ENCODE assay signal across 1 cellular context in the genomic region with DNA sequence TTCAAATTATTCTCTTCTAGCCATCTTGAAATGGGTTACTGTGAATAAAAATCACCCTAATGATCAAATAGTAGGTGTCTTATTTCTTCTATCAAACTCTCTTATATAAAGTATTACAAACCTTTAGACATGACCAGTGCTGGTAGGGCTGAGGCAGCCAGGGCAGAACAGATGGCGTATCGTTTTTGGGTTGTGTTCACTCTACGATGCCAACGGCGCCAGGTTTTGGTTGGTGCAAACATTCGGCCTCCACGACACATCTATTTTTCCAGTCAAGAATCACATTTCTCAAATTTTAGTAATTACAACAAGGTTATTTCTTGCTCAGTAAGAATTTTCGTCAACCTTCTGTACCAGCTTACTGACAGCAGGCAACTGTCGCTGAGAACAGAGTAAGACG.
TF ChIP-seq lines count a peak whose summit lies in the region.

No MANE protein-coding gene starts in this region.

TF ChIP-seq in SK-N-SH, 30 proteins besides CTCF, POLR2A, EP300 and RAD21 (continued from another document):
- TF ChIP-seq, protein P1, sequence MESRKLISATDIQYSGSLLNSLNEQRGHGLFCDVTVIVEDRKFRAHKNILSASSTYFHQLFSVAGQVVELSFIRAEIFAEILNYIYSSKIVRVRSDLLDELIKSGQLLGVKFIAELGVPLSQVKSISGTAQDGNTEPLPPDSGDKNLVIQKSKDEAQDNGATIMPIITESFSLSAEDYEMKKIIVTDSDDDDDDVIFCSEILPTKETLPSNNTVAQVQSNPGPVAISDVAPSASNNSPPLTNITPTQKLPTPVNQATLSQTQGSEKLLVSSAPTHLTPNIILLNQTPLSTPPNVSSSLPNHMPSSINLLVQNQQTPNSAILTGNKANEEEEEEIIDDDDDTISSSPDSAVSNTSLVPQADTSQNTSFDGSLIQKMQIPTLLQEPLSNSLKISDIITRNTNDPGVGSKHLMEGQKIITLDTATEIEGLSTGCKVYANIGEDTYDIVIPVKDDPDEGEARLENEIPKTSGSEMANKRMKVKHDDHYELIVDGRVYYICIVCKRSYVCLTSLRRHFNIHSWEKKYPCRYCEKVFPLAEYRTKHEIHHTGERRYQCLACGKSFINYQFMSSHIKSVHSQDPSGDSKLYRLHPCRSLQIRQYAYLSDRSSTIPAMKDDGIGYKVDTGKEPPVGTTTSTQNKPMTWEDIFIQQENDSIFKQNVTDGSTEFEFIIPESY (IDR thresholded peaks at IDR 0.05; ENCODE audit: borderline replicate concordance, low read depth) = no peak
- TF ChIP-seq, protein P2, sequence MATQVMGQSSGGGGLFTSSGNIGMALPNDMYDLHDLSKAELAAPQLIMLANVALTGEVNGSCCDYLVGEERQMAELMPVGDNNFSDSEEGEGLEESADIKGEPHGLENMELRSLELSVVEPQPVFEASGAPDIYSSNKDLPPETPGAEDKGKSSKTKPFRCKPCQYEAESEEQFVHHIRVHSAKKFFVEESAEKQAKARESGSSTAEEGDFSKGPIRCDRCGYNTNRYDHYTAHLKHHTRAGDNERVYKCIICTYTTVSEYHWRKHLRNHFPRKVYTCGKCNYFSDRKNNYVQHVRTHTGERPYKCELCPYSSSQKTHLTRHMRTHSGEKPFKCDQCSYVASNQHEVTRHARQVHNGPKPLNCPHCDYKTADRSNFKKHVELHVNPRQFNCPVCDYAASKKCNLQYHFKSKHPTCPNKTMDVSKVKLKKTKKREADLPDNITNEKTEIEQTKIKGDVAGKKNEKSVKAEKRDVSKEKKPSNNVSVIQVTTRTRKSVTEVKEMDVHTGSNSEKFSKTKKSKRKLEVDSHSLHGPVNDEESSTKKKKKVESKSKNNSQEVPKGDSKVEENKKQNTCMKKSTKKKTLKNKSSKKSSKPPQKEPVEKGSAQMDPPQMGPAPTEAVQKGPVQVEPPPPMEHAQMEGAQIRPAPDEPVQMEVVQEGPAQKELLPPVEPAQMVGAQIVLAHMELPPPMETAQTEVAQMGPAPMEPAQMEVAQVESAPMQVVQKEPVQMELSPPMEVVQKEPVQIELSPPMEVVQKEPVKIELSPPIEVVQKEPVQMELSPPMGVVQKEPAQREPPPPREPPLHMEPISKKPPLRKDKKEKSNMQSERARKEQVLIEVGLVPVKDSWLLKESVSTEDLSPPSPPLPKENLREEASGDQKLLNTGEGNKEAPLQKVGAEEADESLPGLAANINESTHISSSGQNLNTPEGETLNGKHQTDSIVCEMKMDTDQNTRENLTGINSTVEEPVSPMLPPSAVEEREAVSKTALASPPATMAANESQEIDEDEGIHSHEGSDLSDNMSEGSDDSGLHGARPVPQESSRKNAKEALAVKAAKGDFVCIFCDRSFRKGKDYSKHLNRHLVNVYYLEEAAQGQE (IDR thresholded peaks at IDR 0.05; ENCODE audit: low read depth, low read length) = no peak
- no peak for TF ChIP-seq NRF1 (IDR thresholded peaks at IDR 0.05; ENCODE audit: low read depth, low read length)
- TF ChIP-seq TAF1 (IDR thresholded peaks at IDR 0.05; ENCODE audit: borderline replicate concordance, low read depth, low read length) = no peak
- TF ChIP-seq POLR2AphosphoS5 (IDR thresholded peaks at IDR 0.05; ENCODE audit: low read depth, low read length) = no peak
- TF ChIP-seq, protein P3, sequence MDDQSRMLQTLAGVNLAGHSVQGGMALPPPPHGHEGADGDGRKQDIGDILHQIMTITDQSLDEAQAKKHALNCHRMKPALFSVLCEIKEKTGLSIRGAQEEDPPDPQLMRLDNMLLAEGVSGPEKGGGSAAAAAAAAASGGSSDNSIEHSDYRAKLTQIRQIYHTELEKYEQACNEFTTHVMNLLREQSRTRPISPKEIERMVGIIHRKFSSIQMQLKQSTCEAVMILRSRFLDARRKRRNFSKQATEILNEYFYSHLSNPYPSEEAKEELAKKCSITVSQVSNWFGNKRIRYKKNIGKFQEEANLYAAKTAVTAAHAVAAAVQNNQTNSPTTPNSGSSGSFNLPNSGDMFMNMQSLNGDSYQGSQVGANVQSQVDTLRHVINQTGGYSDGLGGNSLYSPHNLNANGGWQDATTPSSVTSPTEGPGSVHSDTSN (IDR thresholded peaks at IDR 0.05) = no peak
- TF ChIP-seq TCF12 (IDR thresholded peaks at IDR 0.05) = no peak
- TF ChIP-seq FOXM1 (IDR thresholded peaks at IDR 0.05; ENCODE audit: low read depth) = no peak
- TF ChIP-seq GATA2 (CRISPR knock-in tag; IDR thresholded peaks at IDR 0.05) = no peak
- TF ChIP-seq RCOR1 (IDR thresholded peaks at IDR 0.05; ENCODE audit: low read length) = no peak
- TF ChIP-seq RFX5 (IDR thresholded peaks at IDR 0.05; ENCODE audit: low read length) = no peak
- TF ChIP-seq SMC3 (IDR thresholded peaks at IDR 0.05; ENCODE audit: low read depth, low read length) = no peak
- TF ChIP-seq, protein P4, sequence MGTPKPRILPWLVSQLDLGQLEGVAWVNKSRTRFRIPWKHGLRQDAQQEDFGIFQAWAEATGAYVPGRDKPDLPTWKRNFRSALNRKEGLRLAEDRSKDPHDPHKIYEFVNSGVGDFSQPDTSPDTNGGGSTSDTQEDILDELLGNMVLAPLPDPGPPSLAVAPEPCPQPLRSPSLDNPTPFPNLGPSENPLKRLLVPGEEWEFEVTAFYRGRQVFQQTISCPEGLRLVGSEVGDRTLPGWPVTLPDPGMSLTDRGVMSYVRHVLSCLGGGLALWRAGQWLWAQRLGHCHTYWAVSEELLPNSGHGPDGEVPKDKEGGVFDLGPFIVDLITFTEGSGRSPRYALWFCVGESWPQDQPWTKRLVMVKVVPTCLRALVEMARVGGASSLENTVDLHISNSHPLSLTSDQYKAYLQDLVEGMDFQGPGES (IDR thresholded peaks at IDR 0.05; ENCODE audit: low read depth, low read length) = no peak
- no peak for TF ChIP-seq YY1 (IDR thresholded peaks at IDR 0.05; ENCODE audit: low read depth)
